ENCODE assay signal across 14 cellular contexts in the genomic region with DNA sequence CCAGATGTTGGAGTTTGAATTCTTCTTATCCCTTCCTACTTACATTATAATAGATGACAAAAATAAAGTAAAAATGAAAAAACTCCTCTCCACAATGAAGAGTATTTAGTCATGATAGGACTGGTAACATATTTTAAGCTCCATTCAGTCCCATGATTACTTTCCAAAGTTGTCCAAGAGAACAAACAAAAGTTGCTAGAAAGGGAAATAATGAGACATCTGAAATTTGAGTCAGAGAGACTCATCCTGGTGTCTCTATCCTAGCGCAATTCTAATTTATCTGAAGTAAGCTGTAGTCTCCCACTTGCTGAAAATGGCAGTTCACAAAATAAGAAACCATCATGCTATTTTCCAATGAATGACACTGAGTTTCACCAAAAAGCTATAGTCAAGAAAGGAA.
"Had no signal": no experiment of that assay in that cellular context is flagged by ENCODE, and none has a peak within 500 bp of the region (broad histone marks: within the 10 kb centered on the region; RNA-seq: fewer than 3 reads in every experiment).

No MANE protein-coding gene starts in this region.

- H3K4me1 ChIP-seq: pancreas, spleen had no signal

- H3K9me3 ChIP-seq: heart right ventricle, pancreas, spleen had no signal

- H3K4me3 ChIP-seq: heart right ventricle, pancreas, spleen had no signal

- H3K36me3 ChIP-seq: heart right ventricle, pancreas, spleen had no signal

- H3K27me3 ChIP-seq: foreskin keratinocyte, spleen had no signal

- ATAC-seq: activated CD4-positive, CD25-positive, alpha-beta regulatory T cell treated with anti-CD3 and anti-CD28 coated beads, Interleukin-2, amount 50 U/mL, for 24 hours; foreskin keratinocyte; heart right ventricle; pancreas had no signal

- H3K27ac ChIP-seq: foreskin keratinocyte, heart right ventricle, pancreas, spleen had no signal

- DNase-seq: activated CD4-positive, alpha-beta T cell treated with anti-CD3 and anti-CD28 coated beads, Interleukin-2, amount 50 U/mL, for 4 hours; activated naive CD8-positive, alpha-beta T cell treated with anti-CD3 and anti-CD28 coated beads, Interleukin-2, amount 10 ng/mL, durations not matched to agents 7 days and 5 days; activated T-cell treated with anti-CD3 and anti-CD28 coated beads, Interleukin-2, amount 50 U/mL, for 48 hours; aorta; foreskin keratinocyte; heart right ventricle; left ventricle myocardium superior; pancreas; retina; spleen; stimulated activated CD4-positive, alpha-beta T cell treated with anti-CD3 and anti-CD28 coated beads, Interleukin-1b, Interleukin-23, amount 100 ng/mL, for 48 hours; stimulated activated naive CD4-positive, alpha-beta T cell treated with Interleukin-2 at 50 U/mL for 16 hours had no signal

- FAIRE-seq: bronchial epithelial cell, pancreas had no signal
